In genomic region chr3:135759651-135760050, GRCh38 we compare ENCODE assay signal across 36 cellular contexts.
"Had no signal": no experiment of that assay in that cellular context is flagged by ENCODE, and none has a peak within 500 bp of the region (broad histone marks: within the 10 kb centered on the region; RNA-seq: fewer than 3 reads in every experiment).

No MANE protein-coding gene starts in this region.

- H3K4me1 Mint-ChIP-seq: activated B cell treated with CpG ODN at 0.5 μM for 24 hours; activated CD4-positive, alpha-beta T cell treated with anti-CD3 and anti-CD28 coated beads, Interleukin-2, amount 10 ng/mL, durations not matched to agents 24 days and 14 days; activated naive CD8-positive, alpha-beta T cell treated with anti-CD3 and anti-CD28 coated beads for 36 hours had no signal

- H3K27me3 ChIP-seq: adrenal gland, body of pancreas, brain microvascular endothelial cell, breast epithelium had no signal

- ATAC-seq: activated CD8-positive, alpha-beta T cell treated with anti-CD3 and anti-CD28 coated beads for 36 hours; activated naive CD4-positive, alpha-beta T cell treated with anti-CD3 and anti-CD28 coated beads, Interleukin-2, amount 50 U/mL, for 72 hours; activated T-cell treated with anti-CD3 and anti-CD28 coated beads, Interleukin-2, amount 50 U/mL, for 4 hours; activated T-cell treated with anti-CD3 and anti-CD28 coated beads, Interleukin-2, amount 50 U/mL, for 72 hours; body of pancreas had no signal

- H3K4me3 Mint-ChIP-seq: activated B cell treated with CpG ODN at 0.5 μM for 24 hours; activated CD4-positive, alpha-beta memory T cell treated with anti-CD3 and anti-CD28 coated beads for 36 hours; activated CD4-positive, alpha-beta T cell treated with anti-CD3 and anti-CD28 coated beads, Interleukin-2, amount 10 ng/mL, durations not matched to agents 24 days and 14 days; activated CD8-positive, alpha-beta T cell treated with anti-CD3 and anti-CD28 coated beads for 36 hours; activated naive CD4-positive, alpha-beta T cell treated with anti-CD3 and anti-CD28 coated beads for 36 hours; activated naive CD8-positive, alpha-beta T cell treated with anti-CD3 and anti-CD28 coated beads for 36 hours; activated T-cell treated with anti-CD3 and anti-CD28 coated beads, Interleukin-2, amount 50 U/mL, for 4 hours; activated T-cell treated with anti-CD3 and anti-CD28 coated beads, Interleukin-2, amount 50 U/mL, for 72 hours; activated T-helper 1 cell treated with anti-CD3 and anti-CD28 coated beads, Interleukin-12 subunit alpha, Interleukin-12 subunit beta, Interleukin-2, Interleukin-4 antibody, amounts not matched to agents 30 ng/mL and 10 ng/mL and 1 ng/mL, durations not matched to agents 14 hours and 24 hours and 36 hours; T-helper 1 cell treated with Interleukin-12 subunit alpha and Interleukin-12 subunit beta and Interleukin-4 antibody, amounts not matched to agents 30 μg/mL and 1 μg/mL, for 36 hours; T-helper 2 cell treated with Interferon-gamma antibody and Interleukin-4, amounts not matched to agents 5 μg/mL and 100 μg/mL, for 36 hours had no signal

- H3K9me3 Mint-ChIP-seq: activated B cell treated with CpG ODN at 0.5 μM for 24 hours; activated CD4-positive, alpha-beta T cell treated with anti-CD3 and anti-CD28 coated beads, Interleukin-2, amount 10 ng/mL, durations not matched to agents 24 days and 14 days; activated CD8-positive, alpha-beta T cell treated with anti-CD3 and anti-CD28 coated beads for 36 hours; activated naive CD4-positive, alpha-beta T cell treated with anti-CD3 and anti-CD28 coated beads for 36 hours; activated naive CD8-positive, alpha-beta T cell treated with anti-CD3 and anti-CD28 coated beads for 36 hours; activated T-cell treated with anti-CD3 and anti-CD28 coated beads, Interleukin-2, amount 50 U/mL, for 4 hours; activated T-helper 2 cell treated with anti-CD3 and anti-CD28 coated beads, Interferon-gamma antibody, Interleukin-2, Interleukin-4, amounts not matched to agents 10 μg/mL and 5 μg/mL and 100 μg/mL, durations not matched to agents 14 hours and 24 hours and 36 hours; T-helper 1 cell treated with Interleukin-12 subunit alpha and Interleukin-12 subunit beta and Interleukin-4 antibody, amounts not matched to agents 30 μg/mL and 1 μg/mL, for 36 hours; T-helper 2 cell treated with Interferon-gamma antibody and Interleukin-4, amounts not matched to agents 5 μg/mL and 100 μg/mL, for 36 hours had no signal

- H3K4me1 ChIP-seq: adrenal gland, body of pancreas, breast epithelium had no signal

- H3K9me3 ChIP-seq: adrenal gland, body of pancreas, breast epithelium had no signal

- H3K36me3 Mint-ChIP-seq: activated CD4-positive, alpha-beta memory T cell treated with anti-CD3 and anti-CD28 coated beads for 36 hours; activated naive CD4-positive, alpha-beta T cell treated with anti-CD3 and anti-CD28 coated beads, Interleukin-2, amount 50 U/mL, for 72 hours; activated naive CD8-positive, alpha-beta T cell treated with anti-CD3 and anti-CD28 coated beads for 36 hours had no signal

- H3K27me3 Mint-ChIP-seq: activated B cell treated with CpG ODN at 0.5 μM for 24 hours; activated CD4-positive, alpha-beta T cell treated with anti-CD3 and anti-CD28 coated beads, Interleukin-2, amount 10 ng/mL, durations not matched to agents 24 days and 14 days; activated CD8-positive, alpha-beta T cell treated with anti-CD3 and anti-CD28 coated beads for 36 hours; activated naive CD8-positive, alpha-beta T cell treated with anti-CD3 and anti-CD28 coated beads for 36 hours had no signal

- H3K27ac ChIP-seq: adrenal gland, body of pancreas, brain microvascular endothelial cell, breast epithelium, VCaP had no signal

- DNase-seq: activated B cell treated with CpG ODN at 0.5 μM for 24 hours; activated CD4-positive, alpha-beta memory T cell treated with anti-CD3 and anti-CD28 coated beads for 36 hours; activated CD4-positive, alpha-beta T cell treated with anti-CD3 and anti-CD28 coated beads for 4 hours; activated CD4-positive, alpha-beta T cell treated with anti-CD3 and anti-CD28 coated beads, Interleukin-2, amount 10 ng/mL, durations not matched to agents 24 days and 14 days; activated CD4-positive, alpha-beta T cell treated with anti-CD3 and anti-CD28 coated beads, Interleukin-2, amount 50 U/mL, for 1 hour; activated CD4-positive, alpha-beta T cell treated with anti-CD3 and anti-CD28 coated beads, Interleukin-2, amount 50 U/mL, for 4 hours; activated CD4-positive, CD25-positive, alpha-beta regulatory T cell treated with anti-CD3 and anti-CD28 coated beads, Interleukin-2, amount 50 U/mL, for 72 hours; activated CD8-positive, alpha-beta memory T cell treated with anti-CD3 and anti-CD28 coated beads, Interleukin-2, amount 50 U/mL, for 4 hours; activated CD8-positive, alpha-beta T cell treated with anti-CD3 and anti-CD28 coated beads for 36 hours; activated effector memory CD4-positive, alpha-beta T cell treated with Interleukin-2 at 50 U/mL for 16 hours; activated gamma-delta T cell; activated naive CD4-positive, alpha-beta T cell treated with anti-CD3 and anti-CD28 coated beads for 36 hours; activated naive CD4-positive, alpha-beta T cell treated with anti-CD3 and anti-CD28 coated beads, Interleukin-2, amount 50 U/mL, for 16 hours; activated naive CD8-positive, alpha-beta T cell treated with anti-CD3 and anti-CD28 coated beads for 36 hours; activated T-cell treated with anti-CD3 and anti-CD28 coated beads for 4 hours; activated T-cell treated with anti-CD3 and anti-CD28 coated beads, Interleukin-2, amount 50 U/mL, for 1 hour; activated T-cell treated with anti-CD3 and anti-CD28 coated beads, Interleukin-2, amount 50 U/mL, for 4 hours; activated T-cell treated with anti-CD3 and anti-CD28 coated beads, Interleukin-2, amount 50 U/mL, for 72 hours; adrenal gland; amniotic stem cell; aorta; body of pancreas; brain microvascular endothelial cell; central memory CD4-positive, alpha-beta T cell; T-helper 1 cell; T-helper 2 cell; T-helper 9 cell had no signal

- H3K27ac Mint-ChIP-seq: activated B cell treated with CpG ODN at 0.5 μM for 24 hours; activated CD4-positive, alpha-beta memory T cell treated with anti-CD3 and anti-CD28 coated beads for 36 hours; activated CD4-positive, alpha-beta T cell treated with anti-CD3 and anti-CD28 coated beads, Interleukin-2, amount 10 ng/mL, durations not matched to agents 24 days and 14 days; activated CD8-positive, alpha-beta T cell treated with anti-CD3 and anti-CD28 coated beads for 36 hours; activated naive CD4-positive, alpha-beta T cell treated with anti-CD3 and anti-CD28 coated beads for 36 hours; activated naive CD4-positive, alpha-beta T cell treated with anti-CD3 and anti-CD28 coated beads, Interleukin-2, amount 50 U/mL, for 72 hours; activated naive CD8-positive, alpha-beta T cell treated with anti-CD3 and anti-CD28 coated beads for 36 hours; activated T-cell treated with anti-CD3 and anti-CD28 coated beads, Interleukin-2, amount 50 U/mL, for 72 hours; activated T-helper 1 cell treated with anti-CD3 and anti-CD28 coated beads, Interleukin-12 subunit alpha, Interleukin-12 subunit beta, Interleukin-2, Interleukin-4 antibody, amounts not matched to agents 30 ng/mL and 10 ng/mL and 1 ng/mL, durations not matched to agents 14 hours and 24 hours and 36 hours; activated T-helper 2 cell treated with anti-CD3 and anti-CD28 coated beads, Interferon-gamma antibody, Interleukin-2, Interleukin-4, amounts not matched to agents 10 μg/mL and 5 μg/mL and 100 μg/mL, durations not matched to agents 14 hours and 24 hours and 36 hours; T-helper 1 cell treated with Interleukin-12 subunit alpha and Interleukin-12 subunit beta and Interleukin-4 antibody, amounts not matched to agents 30 μg/mL and 1 μg/mL, for 36 hours; T-helper 2 cell treated with Interferon-gamma antibody and Interleukin-4, amounts not matched to agents 5 μg/mL and 100 μg/mL, for 36 hours had no signal

- H3K4me3 ChIP-seq: adrenal gland, body of pancreas, breast epithelium had no signal

- H3K36me3 ChIP-seq: adrenal gland, brain microvascular endothelial cell, breast epithelium had no signal

- FAIRE-seq: astrocyte, TTC549 had no signal
